Comparison of ENCODE assay signal across 2 cellular contexts in genomic region chr3:173725507-173725906, GRCh38.
TF ChIP-seq lines count a peak whose summit lies in the region.

No MANE protein-coding gene starts in this region.

TF ChIP-seq in IMR-90, 13 proteins besides CTCF, POLR2A, EP300 and RAD21 (continued from another document):
- TF ChIP-seq ELK1 (IDR thresholded peaks at IDR 0.05; ENCODE audit: borderline replicate concordance, low read depth, low read length) (no peak), SMC3 (IDR thresholded peaks at IDR 0.05; ENCODE audit: low read depth, low read length) (no peak), NFE2L2 (IDR thresholded peaks at IDR 0.05; ENCODE audit: low read depth, low read length) (no peak), RCOR1 (IDR thresholded peaks at IDR 0.05; ENCODE audit: insufficient replicate concordance, low read length) (no peak), FOS (IDR thresholded peaks at IDR 0.05; ENCODE audit: low read depth, low read length) (no peak), MAZ (IDR thresholded peaks at IDR 0.05; ENCODE audit: borderline replicate concordance, low read depth, low read length) (no peak), CHD1 (IDR thresholded peaks at IDR 0.05; ENCODE audit: low read depth, low read length) (no peak), RFX5 (IDR thresholded peaks at IDR 0.05; ENCODE audit: low read depth, low read length) (no peak), MAFK (IDR thresholded peaks at IDR 0.05; ENCODE audit: low read depth, low read length) (no peak), BHLHE40 (IDR thresholded peaks at IDR 0.05; ENCODE audit: low read depth, low read length) (no peak)

TF ChIP-seq in SK-N-SH, 30 proteins besides CTCF, POLR2A, EP300 and RAD21 (continued from another document):
- TF ChIP-seq TAF1 (IDR thresholded peaks at IDR 0.05; ENCODE audit: borderline replicate concordance, low read depth, low read length) (no peak), EZH2phosphoT487 (IDR thresholded peaks at IDR 0.05; ENCODE audit: borderline replicate concordance, low read depth) (no peak), IRF3 (IDR thresholded peaks at IDR 0.05; ENCODE audit: low read depth, low read length) (no peak), YY1 (IDR thresholded peaks at IDR 0.05; ENCODE audit: low read depth) (no peak), TEAD4 (IDR thresholded peaks at IDR 0.05; ENCODE audit: borderline replicate concordance, insufficient read depth) (no peak)
